Comparison of ENCODE assay signal across 16 cellular contexts in the genomic region with DNA sequence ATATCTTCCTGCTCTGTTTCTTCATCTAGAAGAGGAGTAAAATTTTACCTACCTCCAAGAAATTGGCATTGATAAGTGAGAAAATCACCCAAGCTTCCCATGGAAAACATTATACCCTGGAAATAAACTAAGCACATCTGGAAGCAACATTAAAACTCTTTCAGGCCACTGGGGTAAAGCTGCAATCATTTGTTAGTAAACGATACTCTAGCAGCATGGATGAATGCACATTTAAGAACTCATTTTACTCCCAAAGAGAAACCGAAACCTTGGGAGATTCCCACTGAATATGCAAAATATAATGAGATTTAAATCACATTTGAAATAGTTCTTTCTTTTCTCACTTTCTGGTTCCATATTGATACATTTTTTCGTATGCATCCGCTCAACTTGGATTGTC.
DNase-seq lines count a peak whose midpoint lies in the region; TF ChIP-seq lines count a peak whose summit lies in the region.
"Had no signal": no experiment of that assay in that cellular context is flagged by ENCODE, and none has a peak within 500 bp of the region (broad histone marks: within the 10 kb centered on the region; RNA-seq: fewer than 3 reads in every experiment).

No MANE protein-coding gene starts in this region.

- H3K36me3 ChIP-seq in OCI-LY3 (replicated peaks; ENCODE audit: low read depth, low read length) = no peaks in the 10 kb centered on the region

- no peak overlapping the region for H3K4me3 Mint-ChIP-seq in HFFc6
- no peak overlapping the region for H3K4me3 Mint-ChIP-seq in activated T-helper 1 cell treated with anti-CD3 and anti-CD28 coated beads, Interleukin-12 subunit alpha, Interleukin-12 subunit beta, Interleukin-2, Interleukin-4 antibody, amounts not matched to agents 30 ng/mL and 10 ng/mL and 1 ng/mL, durations not matched to agents 14 hours and 24 hours and 36 hours
- H3K4me3 Mint-ChIP-seq: B cell had no signal

- intact Hi-C loops in activated T-helper 1 cell treated with anti-CD3 and anti-CD28 coated beads, Interleukin-12 subunit alpha, Interleukin-12 subunit beta, Interleukin-2, Interleukin-4 antibody, amounts not matched to agents 30 ng/mL and 10 ng/mL and 1 ng/mL, durations not matched to agents 14 hours and 24 hours and 36 hours (cut with micrococcal nuclease) = no loop called here

- H3K4me1 Mint-ChIP-seq in HFFc6 (ENCODE audit: low read depth) = no peaks in the 10 kb centered on the region
- H3K4me1 Mint-ChIP-seq in activated T-helper 1 cell treated with anti-CD3 and anti-CD28 coated beads, Interleukin-12 subunit alpha, Interleukin-12 subunit beta, Interleukin-2, Interleukin-4 antibody, amounts not matched to agents 30 ng/mL and 10 ng/mL and 1 ng/mL, durations not matched to agents 14 hours and 24 hours and 36 hours (ENCODE audit: low read depth) = no peaks in the 10 kb centered on the region
- H3K4me1 Mint-ChIP-seq: B cell had no signal

- H4K20me1 ChIP-seq in OCI-LY3 (ENCODE audit: insufficient read depth, low read length) = no peaks in the 10 kb centered on the region

- H3K4me1 ChIP-seq in OCI-LY3 (ENCODE audit: low read length) = peaks cover 9% of the 10 kb centered on the region; the same call in 1 of the 2 replicates

- no peak overlapping the region for H3K9ac ChIP-seq in OCI-LY3 (ENCODE audit: low read length)

- TF ChIP-seq CTCF in OCI-LY3 (IDR thresholded peaks at IDR 0.05; ENCODE audit: low read depth, low read length) = no peak
- TF ChIP-seq CTCF in HFFc6 (IDR thresholded peaks at IDR 0.05) = no peak

- H3K27ac ChIP-seq in OCI-LY3 (ENCODE audit: low read length) = no peak overlapping the region
- H3K27ac ChIP-seq: 22Rv1 had no signal

- no peak overlapping the region for H3K27ac Mint-ChIP-seq in HFFc6
- H3K27ac Mint-ChIP-seq in activated T-helper 1 cell treated with anti-CD3 and anti-CD28 coated beads, Interleukin-12 subunit alpha, Interleukin-12 subunit beta, Interleukin-2, Interleukin-4 antibody, amounts not matched to agents 30 ng/mL and 10 ng/mL and 1 ng/mL, durations not matched to agents 14 hours and 24 hours and 36 hours = no peak overlapping the region
- H3K27ac Mint-ChIP-seq: B cell had no signal

- H3K27me3 ChIP-seq in OCI-LY3 (ENCODE audit: low read depth, low read length) = no peaks in the 10 kb centered on the region

- DNase-seq in DMS53 (lab: John Stamatoyannopoulos, UW) (peak; percentile 12), DMS53 treated with DMSO at 0.1 percent for 48 hours (lab: John Stamatoyannopoulos, UW; ENCODE audit: unreplicated experiment) (no peak), Daoy (ENCODE audit: low read depth) (peak; percentile 13), fibroblast of peridontal ligament (ENCODE audit: extremely low read depth) (peak; percentile 64), HFFc6 (no peak), GDM1 (lab: John Stamatoyannopoulos, UW) (no peak)
- no peak for DNase-seq in activated T-helper 1 cell treated with anti-CD3 and anti-CD28 coated beads, Interleukin-12 subunit alpha, Interleukin-12 subunit beta, Interleukin-2, Interleukin-4 antibody, amounts not matched to agents 30 ng/mL and 10 ng/mL and 1 ng/mL, durations not matched to agents 14 hours and 24 hours and 36 hours (ENCODE audit: low spot score)
- DNase-seq: GF-D8, H7, KBM-7, MV-4-11, NCI-H2081 treated with DMSO at 0.1 percent for 48 hours, NCI-H748 treated with DMSO at 0.1 percent for 48 hours had no signal

- no peaks in the 10 kb centered on the region for H3K36me3 Mint-ChIP-seq in HFFc6 (ENCODE audit: low read depth)
- no peaks in the 10 kb centered on the region for H3K36me3 Mint-ChIP-seq in activated T-helper 1 cell treated with anti-CD3 and anti-CD28 coated beads, Interleukin-12 subunit alpha, Interleukin-12 subunit beta, Interleukin-2, Interleukin-4 antibody, amounts not matched to agents 30 ng/mL and 10 ng/mL and 1 ng/mL, durations not matched to agents 14 hours and 24 hours and 36 hours (ENCODE audit: low read depth)

- H3K79me2 ChIP-seq in OCI-LY3 (ENCODE audit: low read length) = no peaks in the 10 kb centered on the region

- peak overlapping the region; percentile 39 for H3K4me2 ChIP-seq in OCI-LY3 (ENCODE audit: low read length)

- no peak overlapping the region for H2AFZ ChIP-seq in OCI-LY3 (ENCODE audit: low read depth, low read length)

- H3K9me3 Mint-ChIP-seq in HFFc6 = peaks cover 17% of the 10 kb centered on the region
- H3K9me3 Mint-ChIP-seq in activated T-helper 1 cell treated with anti-CD3 and anti-CD28 coated beads, Interleukin-12 subunit alpha, Interleukin-12 subunit beta, Interleukin-2, Interleukin-4 antibody, amounts not matched to agents 30 ng/mL and 10 ng/mL and 1 ng/mL, durations not matched to agents 14 hours and 24 hours and 36 hours = no peaks in the 10 kb centered on the region

- H3K4me3 ChIP-seq in OCI-LY3 (ENCODE audit: low read length) = no peak overlapping the region

- H3K27me3 Mint-ChIP-seq in HFFc6 (ENCODE audit: insufficient read depth) = no peaks in the 10 kb centered on the region
- no peaks in the 10 kb centered on the region for H3K27me3 Mint-ChIP-seq in activated T-helper 1 cell treated with anti-CD3 and anti-CD28 coated beads, Interleukin-12 subunit alpha, Interleukin-12 subunit beta, Interleukin-2, Interleukin-4 antibody, amounts not matched to agents 30 ng/mL and 10 ng/mL and 1 ng/mL, durations not matched to agents 14 hours and 24 hours and 36 hours (ENCODE audit: insufficient read depth)
- H3K27me3 Mint-ChIP-seq: B cell had no signal

- H3K9me3 ChIP-seq in OCI-LY3 (ENCODE audit: insufficient read depth, low read length) = no peaks in the 10 kb centered on the region

Comparison
In these comparisons a context has a peak if more than half of its experiments do, and no peak if none do; other contexts are left out.
1. DNase-seq: peak in DMS53 (single experiment), Daoy (single experiment) and fibroblast of peridontal ligament (single experiment); none in DMS53 treated with DMSO at 0.1 percent for 48 hours (single experiment), HFFc6 (single experiment), activated T-helper 1 cell treated with anti-CD3 and anti-CD28 coated beads, Interleukin-12 subunit alpha, Interleukin-12 subunit beta, Interleukin-2, Interleukin-4 antibody, amounts not matched to agents 30 ng/mL and 10 ng/mL and 1 ng/mL, durations not matched to agents 14 hours and 24 hours and 36 hours (single experiment) and GDM1 (single experiment).